In the genomic region with DNA sequence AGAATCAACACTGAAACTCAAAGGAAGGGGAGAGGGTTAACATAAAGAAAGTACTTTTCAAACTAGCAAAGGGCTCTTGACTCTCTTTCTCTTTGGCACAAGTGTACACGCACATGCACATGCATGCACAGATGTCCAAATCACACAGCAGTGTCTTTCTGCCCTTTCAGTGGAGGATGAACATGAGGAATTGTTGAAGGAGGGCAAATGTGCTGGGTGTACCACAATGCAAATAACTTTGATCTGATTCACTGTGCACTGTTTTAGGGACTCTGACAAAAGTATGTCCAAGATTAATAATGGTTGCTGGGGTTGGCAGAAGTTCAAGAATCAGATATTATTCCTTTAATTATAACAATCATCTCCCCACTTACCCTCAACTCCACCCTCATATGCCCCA, we compare ENCODE assay signal across 30 cellular contexts.
"Had no signal": no experiment of that assay in that cellular context is flagged by ENCODE, and none has a peak within 500 bp of the region (broad histone marks: within the 10 kb centered on the region; RNA-seq: fewer than 3 reads in every experiment).

No MANE protein-coding gene starts in this region.

- H3K9me3 Mint-ChIP-seq: activated CD4-positive, alpha-beta T cell treated with anti-CD3 and anti-CD28 coated beads, Interleukin-2, amount 10 ng/mL, durations not matched to agents 24 days and 14 days; activated CD8-positive, alpha-beta T cell treated with anti-CD3 and anti-CD28 coated beads for 36 hours; activated naive CD4-positive, alpha-beta T cell treated with anti-CD3 and anti-CD28 coated beads, Interleukin-2, amount 50 U/mL, for 24 hours; activated naive CD8-positive, alpha-beta T cell treated with anti-CD3 and anti-CD28 coated beads, Interleukin-2, amount 10 ng/mL, durations not matched to agents 7 days and 5 days; activated T-helper 2 cell treated with anti-CD3 and anti-CD28 coated beads, Interferon-gamma antibody, Interleukin-2, Interleukin-4, amounts not matched to agents 10 μg/mL and 5 μg/mL and 100 μg/mL, durations not matched to agents 14 hours and 24 hours and 36 hours had no signal

- H2AFZ ChIP-seq: PC-9 had no signal

- H3K36me3 Mint-ChIP-seq: activated naive CD4-positive, alpha-beta T cell treated with anti-CD3 and anti-CD28 coated beads, Interleukin-2, amount 50 U/mL, for 24 hours; activated naive CD8-positive, alpha-beta T cell treated with anti-CD3 and anti-CD28 coated beads, Interleukin-2, amount 10 ng/mL, durations not matched to agents 7 days and 5 days had no signal

- H3K9me3 ChIP-seq: ascending aorta, body of pancreas, breast epithelium had no signal

- H3K4me2 ChIP-seq: KMS-11, PC-9 had no signal

- H3K4me1 ChIP-seq: ascending aorta, body of pancreas, breast epithelium had no signal

- H3K27me3 Mint-ChIP-seq: activated CD8-positive, alpha-beta T cell treated with anti-CD3 and anti-CD28 coated beads for 36 hours; activated naive CD4-positive, alpha-beta T cell treated with anti-CD3 and anti-CD28 coated beads, Interleukin-2, amount 50 U/mL, for 24 hours; activated naive CD8-positive, alpha-beta T cell treated with anti-CD3 and anti-CD28 coated beads, Interleukin-2, amount 10 ng/mL, durations not matched to agents 7 days and 5 days had no signal

- H3K4me3 ChIP-seq: ascending aorta, body of pancreas, breast epithelium, PC-9 had no signal

- DNase-seq: activated CD4-positive, alpha-beta T cell treated with anti-CD3 and anti-CD28 coated beads, Interleukin-2, amount 10 ng/mL, durations not matched to agents 24 days and 14 days; activated CD4-positive, alpha-beta T cell treated with anti-CD3 and anti-CD28 coated beads, Interleukin-2, amount 50 U/mL, for 4 hours; activated CD8-positive, alpha-beta T cell treated with anti-CD3 and anti-CD28 coated beads for 36 hours; activated gamma-delta T cell; activated naive CD4-positive, alpha-beta T cell treated with Interleukin-2 at 50 U/mL for 16 hours; activated naive CD8-positive, alpha-beta T cell treated with anti-CD3 and anti-CD28 coated beads, Interleukin-2, amount 10 ng/mL, durations not matched to agents 7 days and 5 days; activated T-cell treated with anti-CD3 and anti-CD28 coated beads, Interleukin-2, amount 50 U/mL, for 1 hour; amygdala; body of pancreas; caudate nucleus; NCI-H1092 treated with DMSO at 0.1 percent for 48 hours; NCI-H1417; NCI-H146; NCI-H187 treated with DMSO at 0.1 percent for 48 hours; NCI-H2081; NCI-H2171 treated with DMSO at 0.1 percent for 48 hours; NCI-H226; NCI-H446 treated with DMSO at 0.1 percent for 48 hours; NCI-H524 treated with DMSO at 0.1 percent for 48 hours; NK-92 treated with Interleukin-12 subunit alpha and Interleukin-12 subunit beta, amount 100 ng/mL, for 24 hours; PC-9; Right ventricle myocardium superior; SW 1271; T-helper 1 cell; T1000 had no signal

- H3K4me3 Mint-ChIP-seq: activated CD4-positive, alpha-beta T cell treated with anti-CD3 and anti-CD28 coated beads, Interleukin-2, amount 10 ng/mL, durations not matched to agents 24 days and 14 days; activated CD8-positive, alpha-beta T cell treated with anti-CD3 and anti-CD28 coated beads for 36 hours; activated naive CD4-positive, alpha-beta T cell treated with anti-CD3 and anti-CD28 coated beads, Interleukin-2, amount 50 U/mL, for 24 hours; activated naive CD8-positive, alpha-beta T cell treated with anti-CD3 and anti-CD28 coated beads, Interleukin-2, amount 10 ng/mL, durations not matched to agents 7 days and 5 days had no signal

- H3K27me3 ChIP-seq: ascending aorta, body of pancreas had no signal

- H3K4me1 Mint-ChIP-seq: activated naive CD4-positive, alpha-beta T cell treated with anti-CD3 and anti-CD28 coated beads, Interleukin-2, amount 50 U/mL, for 24 hours; activated naive CD8-positive, alpha-beta T cell treated with anti-CD3 and anti-CD28 coated beads, Interleukin-2, amount 10 ng/mL, durations not matched to agents 7 days and 5 days had no signal

- H3K27ac Mint-ChIP-seq: activated CD4-positive, alpha-beta T cell treated with anti-CD3 and anti-CD28 coated beads, Interleukin-2, amount 10 ng/mL, durations not matched to agents 24 days and 14 days; activated CD8-positive, alpha-beta T cell treated with anti-CD3 and anti-CD28 coated beads for 36 hours; activated naive CD4-positive, alpha-beta T cell treated with anti-CD3 and anti-CD28 coated beads, Interleukin-2, amount 50 U/mL, for 24 hours; activated naive CD8-positive, alpha-beta T cell treated with anti-CD3 and anti-CD28 coated beads, Interleukin-2, amount 10 ng/mL, durations not matched to agents 7 days and 5 days; activated T-helper 2 cell treated with anti-CD3 and anti-CD28 coated beads, Interferon-gamma antibody, Interleukin-2, Interleukin-4, amounts not matched to agents 10 μg/mL and 5 μg/mL and 100 μg/mL, durations not matched to agents 14 hours and 24 hours and 36 hours had no signal

- H3K27ac ChIP-seq: ascending aorta, body of pancreas, breast epithelium, KMS-11, PC-9 had no signal

- H3K36me3 ChIP-seq: ascending aorta, breast epithelium had no signal

- H3K9ac ChIP-seq: KMS-11 had no signal
